ENCODE assay signal across 9 cellular contexts in genomic region chr19:11094520-11094894, GRCh38. TPM values are rescaled to one million over a fixed set of nuclear protein-coding genes. Genes with fewer than 3 reads are reported as not detected.
A peak's percentile ranks its signal among the peaks of the same experiment; 100 is the strongest.
DNase-seq lines count a peak whose midpoint lies in the region; ATAC-seq and TF ChIP-seq lines count a peak whose summit lies in the region.
"Had no signal": no experiment of that assay in that cellular context is flagged by ENCODE, and none has a peak within 500 bp of the region (broad histone marks: within the 10 kb centered on the region; RNA-seq: fewer than 3 reads in every experiment).

No MANE protein-coding gene starts in this region.

- peak overlapping the region; percentile 62 for H3K27ac ChIP-seq in CD8-positive, alpha-beta memory T cell (ENCODE audit: low read depth, low read length)
- H3K27ac ChIP-seq in Peyer's patch (peak overlapping the region; percentile 81 to 99 (median 97)), epithelial cell of prostate (peak overlapping the region; percentile 100), psoas muscle (peak overlapping the region; percentile 53)

- TF ChIP-seq CTCF in Peyer's patch (IDR thresholded peaks at IDR 0.05) (no peak), psoas muscle (IDR thresholded peaks at IDR 0.05) (no peak)

- H3K27ac Mint-ChIP-seq in CD8-positive, alpha-beta memory T cell: peak overlapping the region; percentile 90 to 98 (median 96)

- peaks cover 56% of the 10 kb centered on the region for H3K4me1 ChIP-seq in CD8-positive, alpha-beta memory T cell (ENCODE audit: insufficient read depth, low read length)
- peaks cover 0 to 54% (median 12%) of the 10 kb centered on the region in 4 donors for H3K4me1 ChIP-seq in Peyer's patch
- peaks cover 9% of the 10 kb centered on the region for H3K4me1 ChIP-seq in psoas muscle

- intact Hi-C loops in psoas muscle (cut with DNase I): no loop called here

- peaks cover 0 to 4% (median 0%) of the 10 kb centered on the region in 5 donors for H3K9me3 Mint-ChIP-seq in CD8-positive, alpha-beta memory T cell

- H3K36me3 Mint-ChIP-seq in CD8-positive, alpha-beta memory T cell: peaks cover 5 to 12% (median 9%) of the 10 kb centered on the region in 3 donors

- H3K4me3 ChIP-seq in CD8-positive, alpha-beta memory T cell (ENCODE audit: low read length): peak overlapping the region; percentile 30
- H3K4me3 ChIP-seq in Peyer's patch: peak overlapping the region in 1 of 4 donors; percentile 0
- H3K4me3 ChIP-seq in psoas muscle: no peak overlapping the region

- POLR2A ChIA-PET in CD8-positive, alpha-beta memory T cell (lab: Charles Lee): interaction anchor here (0.6 to 1.0 kb wide), 5 partner anchors 9 to 889 kb away, joined by 3 to 6 read pairs (median 4); partner anchors contain the start of gene SPC24

- peaks cover 42 to 66% (median 54%) of the 10 kb centered on the region in 3 donors for H3K4me1 Mint-ChIP-seq in CD8-positive, alpha-beta memory T cell

- no peaks in the 10 kb centered on the region for H3K9me3 ChIP-seq in CD8-positive, alpha-beta memory T cell (ENCODE audit: low read length)
- H3K9me3 ChIP-seq in Peyer's patch (peaks cover 0 to 8% (median 0%) of the 10 kb centered on the region in 4 donors), psoas muscle (no peaks in the 10 kb centered on the region)

- CTCF ChIA-PET in CD8-positive, alpha-beta memory T cell (lab: Charles Lee): interaction anchor here (1.0 to 4.0 kb wide), 4 partner anchors 18 to 158 kb away, joined by 3 to 32 read pairs (median 4); no protein-coding TSS in a partner anchor

- 80 to 91% (median 87%) methylated on average over 4 of the region's 4 CpGs for WGBS in psoas muscle, 3 donors

- no peaks in the 10 kb centered on the region for H3K36me3 ChIP-seq in CD8-positive, alpha-beta memory T cell (ENCODE audit: insufficient read depth, low read length)
- H3K36me3 ChIP-seq in Peyer's patch (peaks cover 0 to 12% (median 0%) of the 10 kb centered on the region in 3 donors), psoas muscle (ENCODE audit: insufficient read depth in 1 of 2, low read depth in 1 of 2) (no peaks in the 10 kb centered on the region)

- H3K27me3 Mint-ChIP-seq in CD8-positive, alpha-beta memory T cell: no peaks in the 10 kb centered on the region

- peak overlapping the region; percentile 68 to 82 (median 76) for H3K4me3 Mint-ChIP-seq in CD8-positive, alpha-beta memory T cell

- no peak for DNase-seq in CD8-positive, alpha-beta memory T cell
- DNase-seq in Peyer's patch: no peak
- no peak for DNase-seq in epithelial cell of prostate (ENCODE audit: low read depth, low spot score)
- no peak for DNase-seq in psoas muscle
- DNase-seq in EL: no peak
- DNase-seq: hippocampal formation had no signal

- ATAC-seq in psoas muscle (no peak), GM21390 (IDR thresholded peaks at IDR 0.05; ENCODE audit: unreplicated experiment) (no peak), GM19023 (IDR thresholded peaks at IDR 0.05; ENCODE audit: unreplicated experiment) (no peak), HG02852 (IDR thresholded peaks at IDR 0.05; ENCODE audit: unreplicated experiment) (no peak)

- H3K27me3 ChIP-seq in CD8-positive, alpha-beta memory T cell (ENCODE audit: insufficient read depth, low read length, poor library complexity, severe bottlenecking): no peaks in the 10 kb centered on the region
- H3K27me3 ChIP-seq in Peyer's patch: no peaks in the 10 kb centered on the region
- peaks cover 0 to 42% (median 4%) of the 10 kb centered on the region in 3 donors for H3K27me3 ChIP-seq in psoas muscle (ENCODE audit: insufficient read depth in 3 of 3, low read length in 2 of 3)

- no peak for TF ChIP-seq POLR2A in Peyer's patch (IDR thresholded peaks at IDR 0.05)

RNA-seq across cellular contexts. Expression of gene LDLR, which starts 5.2 kb away (rescaled TPM):
- total RNA-seq in CD8-positive, alpha-beta memory T cell: 10 to 100 TPM; 27.7 to 35.1 TPM
- polyA plus RNA-seq in CD8-positive, alpha-beta memory T cell: 8.2 TPM
- total RNA-seq in Peyer's patch: 100 to 1,000 TPM in 3 of 4 donors, 10 to 100 TPM in 1; 75.7 to 209 (median 156) TPM
- total RNA-seq in psoas muscle: 10 to 100 TPM in 1 of 4 donors, 1 to 10 TPM in 3; 3.2 to 10.1 (median 6.0) TPM
- 1 to 10 TPM; 1.7 to 5.4 (median 2.2) TPM for polyA plus RNA-seq in psoas muscle
